Comparison of ENCODE assay signal across 1 cellular context in genomic region chr14:22598099-22598895, GRCh38.
TF ChIP-seq lines count a peak whose summit lies in the region.

TSS of gene ABHD4 (plus strand) at chr14:22598300. CDS start at chr14:22598307, 7 bp downstream.

TF ChIP-seq in HCT116, 20 proteins besides CTCF, POLR2A, EP300 and RAD21 (continued from another document):
- TF ChIP-seq REST (IDR thresholded peaks at IDR 0.05; ENCODE audit: low read depth) (no peak), YY1 (IDR thresholded peaks at IDR 0.05; ENCODE audit: extremely low read depth, insufficient replicate concordance, low read depth, low read length) (peak; percentile 46), JUND (IDR thresholded peaks at IDR 0.05) (no peak), SP1 (IDR thresholded peaks at IDR 0.05; ENCODE audit: low read depth) (peak; percentile 38; the same call in 1 of the 2 replicates)
TF ChIP-seq in HCT116: peak in this region for 4.
